ENCODE assay signal across 8 cellular contexts in genomic region chr1:13356774-13357173, GRCh38. TPM values are rescaled to one million over a fixed set of nuclear protein-coding genes. Genes with fewer than 3 reads are reported as not detected.
DNase-seq lines count a peak whose midpoint lies in the region; ATAC-seq and TF ChIP-seq lines count a peak whose summit lies in the region.
"Not testable (repeated sequence)": the region's sequence is repeated elsewhere in the genome, so short reads cannot be mapped to it uniquely, and the experiment has no call there.

No MANE protein-coding gene starts in this region.

- CTCF ChIA-PET in CD8-positive, alpha-beta T cell (lab: Charles Lee): not testable (repeated sequence)

- not testable (repeated sequence) for DNase-seq in CD8-positive, alpha-beta T cell
- DNase-seq in H4 (ENCODE audit: low spot score) (peak; percentile 45), NCI-H1694 treated with DMSO at 0.1 percent for 48 hours (lab: John Stamatoyannopoulos, UW) (peak; percentile 21), RKO (ENCODE audit: low spot score) (peak; percentile 61), amniotic stem cell (lab: John Stamatoyannopoulos, UW) (peak; percentile 3), fibroblast of villous mesenchyme (ENCODE audit: low read depth) (peak; percentile 63), midbrain (lab: John Stamatoyannopoulos, UW) (peak; percentile 43)
- peak; percentile 5 to 55 for DNase-seq in stimulated activated effector memory CD8-positive, alpha-beta T cell treated with anti-CD3 and anti-CD28 coated beads, Interleukin-12 subunit alpha, Interleukin-12 subunit beta, amount 100 ng/mL, for 72 hours (ENCODE audit: low spot score in 2 of 2)

- H3K9me3 ChIP-seq in CD8-positive, alpha-beta T cell (ENCODE audit: low read length): not testable (repeated sequence)

- TF ChIP-seq CTCF in CD8-positive, alpha-beta T cell (IDR thresholded peaks at IDR 0.05): peak; percentile 41
- TF ChIP-seq CTCF in fibroblast of villous mesenchyme (IDR thresholded peaks at IDR 0.05; ENCODE audit: insufficient read depth, low read depth, low read length): peak; percentile 49

- not testable (repeated sequence) for H3K36me3 Mint-ChIP-seq in CD8-positive, alpha-beta T cell; stimulated activated effector memory CD8-positive, alpha-beta T cell treated with anti-CD3 and anti-CD28 coated beads, Interleukin-12 subunit alpha, Interleukin-12 subunit beta, amount 100 ng/mL, for 72 hours

- not testable (repeated sequence) for H3K4me3 Mint-ChIP-seq in CD8-positive, alpha-beta T cell; stimulated activated effector memory CD8-positive, alpha-beta T cell treated with anti-CD3 and anti-CD28 coated beads, Interleukin-12 subunit alpha, Interleukin-12 subunit beta, amount 100 ng/mL, for 72 hours

- not testable (repeated sequence) for H3K36me3 ChIP-seq in CD8-positive, alpha-beta T cell (ENCODE audit: insufficient read depth, low read length)

- POLR2A ChIA-PET in CD8-positive, alpha-beta T cell (lab: Charles Lee): not testable (repeated sequence)

- not testable (repeated sequence) for H3K27me3 ChIP-seq in CD8-positive, alpha-beta T cell (ENCODE audit: insufficient read depth, low read length)

- H3K4me1 Mint-ChIP-seq in CD8-positive, alpha-beta T cell (ENCODE audit: low read depth); stimulated activated effector memory CD8-positive, alpha-beta T cell treated with anti-CD3 and anti-CD28 coated beads, Interleukin-12 subunit alpha, Interleukin-12 subunit beta, amount 100 ng/mL, for 72 hours: not testable (repeated sequence)

- not testable (repeated sequence) for H3K27ac Mint-ChIP-seq in CD8-positive, alpha-beta T cell; stimulated activated effector memory CD8-positive, alpha-beta T cell treated with anti-CD3 and anti-CD28 coated beads, Interleukin-12 subunit alpha, Interleukin-12 subunit beta, amount 100 ng/mL, for 72 hours

- H3K4me3 ChIP-seq in CD8-positive, alpha-beta T cell (ENCODE audit: low read depth, low read length); fibroblast of villous mesenchyme (ENCODE audit: low read depth, low read length): not testable (repeated sequence)

- peaks cover 11% of the 10 kb centered on the region for H3K9me3 Mint-ChIP-seq in CD8-positive, alpha-beta T cell
- not testable (repeated sequence) for H3K9me3 Mint-ChIP-seq in stimulated activated effector memory CD8-positive, alpha-beta T cell treated with anti-CD3 and anti-CD28 coated beads, Interleukin-12 subunit alpha, Interleukin-12 subunit beta, amount 100 ng/mL, for 72 hours

- not testable (repeated sequence) for ATAC-seq in CD8-positive, alpha-beta T cell; stimulated activated effector memory CD8-positive, alpha-beta T cell treated with anti-CD3 and anti-CD28 coated beads, Interleukin-12 subunit alpha, Interleukin-12 subunit beta, amount 100 ng/mL, for 72 hours

- H3K27ac ChIP-seq in CD8-positive, alpha-beta T cell (ENCODE audit: low read depth, low read length): not testable (repeated sequence)

- not testable (repeated sequence) for H3K27me3 Mint-ChIP-seq in CD8-positive, alpha-beta T cell (ENCODE audit: low read depth)

- not testable (repeated sequence) for H3K4me1 ChIP-seq in CD8-positive, alpha-beta T cell (ENCODE audit: insufficient read depth, low read length)

- intact Hi-C loops in CD8-positive, alpha-beta T cell (cut with DNase I, micrococcal nuclease): loop anchor here in 1 of 2 experiments (5.0 kb wide), 1 partner anchor 606 kb away; no protein-coding TSS in a partner anchor

RNA-seq across cellular contexts. Expression of gene PRAMEF14, which starts 9.8 kb away (rescaled TPM):
- total RNA-seq in CD8-positive, alpha-beta T cell: not detected
- total RNA-seq in H4 (2014; rRNA removed; shearing (Covaris generic)): not detected in 2 replicates
- not detected in 2 replicates for total RNA-seq in fibroblast of villous mesenchyme

RNA-seq across cellular contexts. Expression of gene PRAMEF19, which starts 15.0 kb away (rescaled TPM):
- not detected for total RNA-seq in CD8-positive, alpha-beta T cell
- total RNA-seq in H4 (2014; rRNA removed; shearing (Covaris generic)): not detected in 2 replicates
- not detected in 2 replicates for total RNA-seq in fibroblast of villous mesenchyme

RNA-seq across cellular contexts. Expression of gene PRAMEF17, which starts 32.7 kb away (rescaled TPM):
- not detected for total RNA-seq in CD8-positive, alpha-beta T cell
- total RNA-seq in H4 (2014; rRNA removed; shearing (Covaris generic)): not detected in 2 replicates
- not detected in 2 replicates for total RNA-seq in fibroblast of villous mesenchyme

RNA-seq across cellular contexts. Expression of gene PRAMEF15, which starts 41.4 kb away (rescaled TPM):
- not detected for total RNA-seq in CD8-positive, alpha-beta T cell
- total RNA-seq in H4 (2014; rRNA removed; shearing (Covaris generic)): not detected in 2 replicates
- not detected in 2 replicates for total RNA-seq in fibroblast of villous mesenchyme

RNA-seq across cellular contexts. Expression of gene PRAMEF33, which starts 53.4 kb away (rescaled TPM):
- not detected for total RNA-seq in CD8-positive, alpha-beta T cell
- not detected in 2 replicates for total RNA-seq in H4 (2014; rRNA removed; shearing (Covaris generic))
- not detected in 2 replicates for total RNA-seq in fibroblast of villous mesenchyme
